1 cellular context compared by ENCODE assay signal in the genomic region with DNA sequence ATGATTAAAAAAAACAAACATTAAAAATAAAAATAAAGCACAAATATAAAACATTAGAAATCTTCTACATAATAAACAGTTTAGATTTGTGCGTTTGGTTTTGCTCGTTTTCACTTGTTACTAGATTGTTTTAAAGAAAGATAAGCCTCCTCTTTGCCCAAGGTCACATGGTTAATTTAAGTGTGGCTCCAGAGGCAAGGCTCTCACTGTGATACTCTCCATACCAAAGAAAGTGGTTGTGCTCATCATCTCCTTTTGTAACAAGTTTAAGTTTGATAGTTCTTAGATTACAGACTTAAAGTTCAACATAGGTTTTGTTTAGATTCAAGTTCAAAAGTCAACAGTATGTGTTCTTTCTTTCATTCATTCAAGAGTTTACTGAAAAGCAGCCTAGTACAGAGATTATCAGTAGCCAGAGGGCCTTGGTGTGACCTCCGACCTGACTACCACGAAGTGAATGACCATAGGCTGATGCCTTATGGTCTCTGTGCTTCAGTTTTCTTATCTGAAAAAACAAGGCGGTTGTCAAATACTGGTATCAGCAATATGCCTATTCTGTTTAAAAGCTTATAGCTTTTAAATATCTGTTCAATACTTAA.
TF ChIP-seq lines count a peak whose summit lies in the region.

No MANE protein-coding gene starts in this region.

TF ChIP-seq in HepG2, 621 proteins besides CTCF, POLR2A, EP300 and RAD21 (continued from another document and continues in another):
- TF ChIP-seq, protein P1, sequence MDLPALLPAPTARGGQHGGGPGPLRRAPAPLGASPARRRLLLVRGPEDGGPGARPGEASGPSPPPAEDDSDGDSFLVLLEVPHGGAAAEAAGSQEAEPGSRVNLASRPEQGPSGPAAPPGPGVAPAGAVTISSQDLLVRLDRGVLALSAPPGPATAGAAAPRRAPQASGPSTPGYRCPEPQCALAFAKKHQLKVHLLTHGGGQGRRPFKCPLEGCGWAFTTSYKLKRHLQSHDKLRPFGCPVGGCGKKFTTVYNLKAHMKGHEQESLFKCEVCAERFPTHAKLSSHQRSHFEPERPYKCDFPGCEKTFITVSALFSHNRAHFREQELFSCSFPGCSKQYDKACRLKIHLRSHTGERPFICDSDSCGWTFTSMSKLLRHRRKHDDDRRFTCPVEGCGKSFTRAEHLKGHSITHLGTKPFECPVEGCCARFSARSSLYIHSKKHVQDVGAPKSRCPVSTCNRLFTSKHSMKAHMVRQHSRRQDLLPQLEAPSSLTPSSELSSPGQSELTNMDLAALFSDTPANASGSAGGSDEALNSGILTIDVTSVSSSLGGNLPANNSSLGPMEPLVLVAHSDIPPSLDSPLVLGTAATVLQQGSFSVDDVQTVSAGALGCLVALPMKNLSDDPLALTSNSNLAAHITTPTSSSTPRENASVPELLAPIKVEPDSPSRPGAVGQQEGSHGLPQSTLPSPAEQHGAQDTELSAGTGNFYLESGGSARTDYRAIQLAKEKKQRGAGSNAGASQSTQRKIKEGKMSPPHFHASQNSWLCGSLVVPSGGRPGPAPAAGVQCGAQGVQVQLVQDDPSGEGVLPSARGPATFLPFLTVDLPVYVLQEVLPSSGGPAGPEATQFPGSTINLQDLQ (CRISPR knock-in tag; IDR thresholded peaks at IDR 0.05) = no peak
- TF ChIP-seq NR1H2 (CRISPR knock-in tag; IDR thresholded peaks at IDR 0.05; ENCODE audit: borderline replicate concordance, low read depth) = 0 out of 2 replicates have a peak, but pooled peaks have one; percentile 28
- peak; percentile 37 for TF ChIP-seq TEAD3 (CRISPR knock-in tag; optimal IDR thresholded peaks at IDR 0.05; ENCODE audit: borderline replicate concordance)
- no peak for TF ChIP-seq ZBTB7A (CRISPR knock-in tag; IDR thresholded peaks at IDR 0.05)
- TF ChIP-seq NR2F6 (IDR thresholded peaks at IDR 0.05) = peak; percentile 92
- TF ChIP-seq NR2F6 (CRISPR knock-in tag; IDR thresholded peaks at IDR 0.05) = peak; percentile 78
- peak; percentile 56; the same call in 1 of the 2 replicates for TF ChIP-seq ZMYM4 (CRISPR knock-in tag; IDR thresholded peaks at IDR 0.05)
- TF ChIP-seq, protein P2, sequence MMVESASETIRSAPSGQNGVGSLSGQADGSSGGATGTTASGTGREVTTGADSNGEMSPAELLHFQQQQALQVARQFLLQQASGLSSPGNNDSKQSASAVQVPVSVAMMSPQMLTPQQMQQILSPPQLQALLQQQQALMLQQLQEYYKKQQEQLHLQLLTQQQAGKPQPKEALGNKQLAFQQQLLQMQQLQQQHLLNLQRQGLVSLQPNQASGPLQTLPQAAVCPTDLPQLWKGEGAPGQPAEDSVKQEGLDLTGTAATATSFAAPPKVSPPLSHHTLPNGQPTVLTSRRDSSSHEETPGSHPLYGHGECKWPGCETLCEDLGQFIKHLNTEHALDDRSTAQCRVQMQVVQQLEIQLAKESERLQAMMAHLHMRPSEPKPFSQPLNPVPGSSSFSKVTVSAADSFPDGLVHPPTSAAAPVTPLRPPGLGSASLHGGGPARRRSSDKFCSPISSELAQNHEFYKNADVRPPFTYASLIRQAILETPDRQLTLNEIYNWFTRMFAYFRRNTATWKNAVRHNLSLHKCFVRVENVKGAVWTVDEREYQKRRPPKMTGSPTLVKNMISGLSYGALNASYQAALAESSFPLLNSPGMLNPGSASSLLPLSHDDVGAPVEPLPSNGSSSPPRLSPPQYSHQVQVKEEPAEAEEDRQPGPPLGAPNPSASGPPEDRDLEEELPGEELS (CRISPR knock-in tag; IDR thresholded peaks at IDR 0.05) = peak; percentile 52; the same call in 1 of the 2 replicates
- no peak for TF ChIP-seq ZMYM2 (CRISPR knock-in tag; IDR thresholded peaks at IDR 0.05)
- no peak for TF ChIP-seq TEAD2 (CRISPR knock-in tag; IDR thresholded peaks at IDR 0.05)
- no peak for TF ChIP-seq ZFYVE20 (CRISPR knock-in tag; IDR thresholded peaks at IDR 0.05; ENCODE audit: borderline replicate concordance, low read depth)
- no peak for TF ChIP-seq ZBTB3 (CRISPR knock-in tag; IDR thresholded peaks at IDR 0.05; ENCODE audit: borderline replicate concordance, low read depth)
- 0 out of 2 replicates have a peak, but pooled peaks have one; percentile 39 for TF ChIP-seq MIER3 (CRISPR knock-in tag; IDR thresholded peaks at IDR 0.05; ENCODE audit: borderline replicate concordance)
- no peak for TF ChIP-seq ZNF329 (CRISPR knock-in tag; IDR thresholded peaks at IDR 0.05; ENCODE audit: low read depth)
- no peak for TF ChIP-seq SMC3 (IDR thresholded peaks at IDR 0.05; ENCODE audit: low read length)
- TF ChIP-seq, protein P3, sequence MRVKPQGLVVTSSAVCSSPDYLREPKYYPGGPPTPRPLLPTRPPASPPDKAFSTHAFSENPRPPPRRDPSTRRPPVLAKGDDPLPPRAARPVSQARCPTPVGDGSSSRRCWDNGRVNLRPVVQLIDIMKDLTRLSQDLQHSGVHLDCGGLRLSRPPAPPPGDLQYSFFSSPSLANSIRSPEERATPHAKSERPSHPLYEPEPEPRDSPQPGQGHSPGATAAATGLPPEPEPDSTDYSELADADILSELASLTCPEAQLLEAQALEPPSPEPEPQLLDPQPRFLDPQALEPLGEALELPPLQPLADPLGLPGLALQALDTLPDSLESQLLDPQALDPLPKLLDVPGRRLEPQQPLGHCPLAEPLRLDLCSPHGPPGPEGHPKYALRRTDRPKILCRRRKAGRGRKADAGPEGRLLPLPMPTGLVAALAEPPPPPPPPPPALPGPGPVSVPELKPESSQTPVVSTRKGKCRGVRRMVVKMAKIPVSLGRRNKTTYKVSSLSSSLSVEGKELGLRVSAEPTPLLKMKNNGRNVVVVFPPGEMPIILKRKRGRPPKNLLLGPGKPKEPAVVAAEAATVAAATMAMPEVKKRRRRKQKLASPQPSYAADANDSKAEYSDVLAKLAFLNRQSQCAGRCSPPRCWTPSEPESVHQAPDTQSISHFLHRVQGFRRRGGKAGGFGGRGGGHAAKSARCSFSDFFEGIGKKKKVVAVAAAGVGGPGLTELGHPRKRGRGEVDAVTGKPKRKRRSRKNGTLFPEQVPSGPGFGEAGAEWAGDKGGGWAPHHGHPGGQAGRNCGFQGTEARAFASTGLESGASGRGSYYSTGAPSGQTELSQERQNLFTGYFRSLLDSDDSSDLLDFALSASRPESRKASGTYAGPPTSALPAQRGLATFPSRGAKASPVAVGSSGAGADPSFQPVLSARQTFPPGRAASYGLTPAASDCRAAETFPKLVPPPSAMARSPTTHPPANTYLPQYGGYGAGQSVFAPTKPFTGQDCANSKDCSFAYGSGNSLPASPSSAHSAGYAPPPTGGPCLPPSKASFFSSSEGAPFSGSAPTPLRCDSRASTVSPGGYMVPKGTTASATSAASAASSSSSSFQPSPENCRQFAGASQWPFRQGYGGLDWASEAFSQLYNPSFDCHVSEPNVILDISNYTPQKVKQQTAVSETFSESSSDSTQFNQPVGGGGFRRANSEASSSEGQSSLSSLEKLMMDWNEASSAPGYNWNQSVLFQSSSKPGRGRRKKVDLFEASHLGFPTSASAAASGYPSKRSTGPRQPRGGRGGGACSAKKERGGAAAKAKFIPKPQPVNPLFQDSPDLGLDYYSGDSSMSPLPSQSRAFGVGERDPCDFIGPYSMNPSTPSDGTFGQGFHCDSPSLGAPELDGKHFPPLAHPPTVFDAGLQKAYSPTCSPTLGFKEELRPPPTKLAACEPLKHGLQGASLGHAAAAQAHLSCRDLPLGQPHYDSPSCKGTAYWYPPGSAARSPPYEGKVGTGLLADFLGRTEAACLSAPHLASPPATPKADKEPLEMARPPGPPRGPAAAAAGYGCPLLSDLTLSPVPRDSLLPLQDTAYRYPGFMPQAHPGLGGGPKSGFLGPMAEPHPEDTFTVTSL (CRISPR knock-in tag; IDR thresholded peaks at IDR 0.05; ENCODE audit: borderline replicate concordance) = peak; percentile 41; the same call in 1 of the 2 replicates
- TF ChIP-seq ZNF207 (IDR thresholded peaks at IDR 0.05; ENCODE audit: borderline replicate concordance) = no peak
- TF ChIP-seq GATAD2A (CRISPR knock-in tag; IDR thresholded peaks at IDR 0.05) = peak; percentile 62
- no peak for TF ChIP-seq TP53 (CRISPR knock-in tag; conservative IDR thresholded peaks at IDR 0.05)
- no peak for TF ChIP-seq RAD51 (IDR thresholded peaks at IDR 0.05; ENCODE audit: borderline replicate concordance)
- TF ChIP-seq CREB1 (IDR thresholded peaks at IDR 0.05) = no peak
- TF ChIP-seq CREB1 (CRISPR knock-in tag; IDR thresholded peaks at IDR 0.05) = 0 out of 2 replicates have a peak, but pooled peaks have one; percentile 12
- TF ChIP-seq EHMT2 (IDR thresholded peaks at IDR 0.05; ENCODE audit: borderline replicate concordance, low read depth, low read length) = no peak
- TF ChIP-seq ZNF883 (CRISPR knock-in tag; IDR thresholded peaks at IDR 0.05; ENCODE audit: not compliant biosample characterization) = no peak
- no peak for TF ChIP-seq PAF1 (CRISPR knock-in tag; IDR thresholded peaks at IDR 0.05)
- TF ChIP-seq ZNF839 (CRISPR knock-in tag; IDR thresholded peaks at IDR 0.05; ENCODE audit: borderline replicate concordance) = no peak
- TF ChIP-seq, protein P4, sequence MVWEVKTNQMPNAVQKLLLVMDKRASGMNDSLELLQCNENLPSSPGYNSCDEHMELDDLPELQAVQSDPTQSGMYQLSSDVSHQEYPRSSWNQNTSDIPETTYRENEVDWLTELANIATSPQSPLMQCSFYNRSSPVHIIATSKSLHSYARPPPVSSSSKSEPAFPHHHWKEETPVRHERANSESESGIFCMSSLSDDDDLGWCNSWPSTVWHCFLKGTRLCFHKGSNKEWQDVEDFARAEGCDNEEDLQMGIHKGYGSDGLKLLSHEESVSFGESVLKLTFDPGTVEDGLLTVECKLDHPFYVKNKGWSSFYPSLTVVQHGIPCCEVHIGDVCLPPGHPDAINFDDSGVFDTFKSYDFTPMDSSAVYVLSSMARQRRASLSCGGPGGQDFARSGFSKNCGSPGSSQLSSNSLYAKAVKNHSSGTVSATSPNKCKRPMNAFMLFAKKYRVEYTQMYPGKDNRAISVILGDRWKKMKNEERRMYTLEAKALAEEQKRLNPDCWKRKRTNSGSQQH (CRISPR knock-in tag; IDR thresholded peaks at IDR 0.05; ENCODE audit: low read depth) = peak; percentile 92; the same call in 1 of the 2 replicates
- TF ChIP-seq RBFOX2 (IDR thresholded peaks at IDR 0.05; ENCODE audit: low read depth, low read length) = no peak
- TF ChIP-seq BHLHE40 (IDR thresholded peaks at IDR 0.05; ENCODE audit: low read length) = no peak
- TF ChIP-seq, protein P5, sequence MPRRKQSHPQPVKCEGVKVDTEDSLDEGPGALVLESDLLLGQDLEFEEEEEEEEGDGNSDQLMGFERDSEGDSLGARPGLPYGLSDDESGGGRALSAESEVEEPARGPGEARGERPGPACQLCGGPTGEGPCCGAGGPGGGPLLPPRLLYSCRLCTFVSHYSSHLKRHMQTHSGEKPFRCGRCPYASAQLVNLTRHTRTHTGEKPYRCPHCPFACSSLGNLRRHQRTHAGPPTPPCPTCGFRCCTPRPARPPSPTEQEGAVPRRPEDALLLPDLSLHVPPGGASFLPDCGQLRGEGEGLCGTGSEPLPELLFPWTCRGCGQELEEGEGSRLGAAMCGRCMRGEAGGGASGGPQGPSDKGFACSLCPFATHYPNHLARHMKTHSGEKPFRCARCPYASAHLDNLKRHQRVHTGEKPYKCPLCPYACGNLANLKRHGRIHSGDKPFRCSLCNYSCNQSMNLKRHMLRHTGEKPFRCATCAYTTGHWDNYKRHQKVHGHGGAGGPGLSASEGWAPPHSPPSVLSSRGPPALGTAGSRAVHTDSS (CRISPR knock-in tag; conservative IDR thresholded peaks at IDR 0.05) = no peak
- peak; percentile 48; the same call in 1 of the 2 replicates for TF ChIP-seq ZNF331 (CRISPR knock-in tag; IDR thresholded peaks at IDR 0.05)
- TF ChIP-seq, protein P6, sequence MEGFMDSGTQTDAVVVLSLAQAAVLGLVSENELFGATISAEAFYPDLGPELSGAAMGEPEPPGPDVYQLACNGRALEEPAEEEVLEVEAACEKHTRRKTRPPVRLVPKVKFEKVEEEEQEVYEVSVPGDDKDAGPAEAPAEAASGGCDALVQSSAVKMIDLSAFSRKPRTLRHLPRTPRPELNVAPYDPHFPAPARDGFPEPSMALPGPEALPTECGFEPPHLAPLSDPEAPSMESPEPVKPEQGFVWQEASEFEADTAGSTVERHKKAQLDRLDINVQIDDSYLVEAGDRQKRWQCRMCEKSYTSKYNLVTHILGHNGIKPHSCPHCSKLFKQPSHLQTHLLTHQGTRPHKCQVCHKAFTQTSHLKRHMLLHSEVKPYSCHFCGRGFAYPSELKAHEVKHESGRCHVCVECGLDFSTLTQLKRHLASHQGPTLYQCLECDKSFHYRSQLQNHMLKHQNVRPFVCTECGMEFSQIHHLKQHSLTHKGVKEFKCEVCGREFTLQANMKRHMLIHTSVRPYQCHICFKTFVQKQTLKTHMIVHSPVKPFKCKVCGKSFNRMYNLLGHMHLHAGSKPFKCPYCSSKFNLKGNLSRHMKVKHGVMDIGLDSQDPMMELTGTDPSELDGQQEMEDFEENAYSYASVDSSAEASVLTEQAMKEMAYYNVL (CRISPR knock-in tag; IDR thresholded peaks at IDR 0.05; ENCODE audit: borderline replicate concordance) = peak; percentile 55; the same call in 1 of the 2 replicates
- TF ChIP-seq KMT2A (CRISPR knock-in tag; IDR thresholded peaks at IDR 0.05) = no peak
- TF ChIP-seq, protein P7, sequence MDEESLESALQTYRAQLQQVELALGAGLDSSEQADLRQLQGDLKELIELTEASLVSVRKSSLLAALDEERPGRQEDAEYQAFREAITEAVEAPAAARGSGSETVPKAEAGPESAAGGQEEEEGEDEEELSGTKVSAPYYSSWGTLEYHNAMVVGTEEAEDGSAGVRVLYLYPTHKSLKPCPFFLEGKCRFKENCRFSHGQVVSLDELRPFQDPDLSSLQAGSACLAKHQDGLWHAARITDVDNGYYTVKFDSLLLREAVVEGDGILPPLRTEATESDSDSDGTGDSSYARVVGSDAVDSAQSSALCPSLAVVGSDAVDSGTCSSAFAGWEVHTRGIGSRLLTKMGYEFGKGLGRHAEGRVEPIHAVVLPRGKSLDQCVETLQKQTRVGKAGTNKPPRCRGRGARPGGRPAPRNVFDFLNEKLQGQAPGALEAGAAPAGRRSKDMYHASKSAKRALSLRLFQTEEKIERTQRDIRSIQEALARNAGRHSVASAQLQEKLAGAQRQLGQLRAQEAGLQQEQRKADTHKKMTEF (CRISPR knock-in tag; IDR thresholded peaks at IDR 0.05) = 0 out of 2 replicates have a peak, but pooled peaks have one; percentile 23
- TF ChIP-seq, protein P8, sequence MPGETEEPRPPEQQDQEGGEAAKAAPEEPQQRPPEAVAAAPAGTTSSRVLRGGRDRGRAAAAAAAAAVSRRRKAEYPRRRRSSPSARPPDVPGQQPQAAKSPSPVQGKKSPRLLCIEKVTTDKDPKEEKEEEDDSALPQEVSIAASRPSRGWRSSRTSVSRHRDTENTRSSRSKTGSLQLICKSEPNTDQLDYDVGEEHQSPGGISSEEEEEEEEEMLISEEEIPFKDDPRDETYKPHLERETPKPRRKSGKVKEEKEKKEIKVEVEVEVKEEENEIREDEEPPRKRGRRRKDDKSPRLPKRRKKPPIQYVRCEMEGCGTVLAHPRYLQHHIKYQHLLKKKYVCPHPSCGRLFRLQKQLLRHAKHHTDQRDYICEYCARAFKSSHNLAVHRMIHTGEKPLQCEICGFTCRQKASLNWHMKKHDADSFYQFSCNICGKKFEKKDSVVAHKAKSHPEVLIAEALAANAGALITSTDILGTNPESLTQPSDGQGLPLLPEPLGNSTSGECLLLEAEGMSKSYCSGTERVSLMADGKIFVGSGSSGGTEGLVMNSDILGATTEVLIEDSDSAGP (CRISPR knock-in tag; IDR thresholded peaks at IDR 0.05; ENCODE audit: borderline replicate concordance) = no peak
- peak; percentile 41; the same call in 1 of the 2 replicates for TF ChIP-seq ZNF317 (CRISPR knock-in tag; IDR thresholded peaks at IDR 0.05)
